Comparison of ENCODE assay signal across 1 cellular context in genomic region chr16:90019543-90020259, GRCh38.
A peak's percentile ranks its signal among the peaks of the same experiment; 100 is the strongest.
TF ChIP-seq lines count a peak whose summit lies in the region.

No MANE protein-coding gene starts in this region.

TF ChIP-seq in HEK293, 187 proteins besides CTCF, POLR2A, EP300 and RAD21 (continued from another document and continues in another):
- TF ChIP-seq ZNF354C (tag by site-specific recombination; IDR thresholded peaks at IDR 0.05; ENCODE audit: borderline replicate concordance, low read depth) (no peak), PRDM4 (tag by site-specific recombination; IDR thresholded peaks at IDR 0.05) (peak; percentile 87), ZNF433 (tag by site-specific recombination; IDR thresholded peaks at IDR 0.05; ENCODE audit: low read depth) (no peak), ZNF311 (tag by site-specific recombination; IDR thresholded peaks at IDR 0.05; ENCODE audit: borderline replicate concordance) (no peak), ZNF133 (tag by site-specific recombination; IDR thresholded peaks at IDR 0.05) (no peak), ZNF416 (tag by site-specific recombination; IDR thresholded peaks at IDR 0.05) (no peak), ZNF266 (tag by site-specific recombination; IDR thresholded peaks at IDR 0.05; ENCODE audit: low read depth) (no peak), ZNF777 (tag by site-specific recombination; IDR thresholded peaks at IDR 0.05; ENCODE audit: borderline replicate concordance) (no peak), ZNF658 (tag by site-specific recombination; IDR thresholded peaks at IDR 0.05) (no peak), ZSCAN16 (tag by site-specific recombination; IDR thresholded peaks at IDR 0.05) (no peak), ZNF280C (tag by site-specific recombination; IDR thresholded peaks at IDR 0.05) (no peak), ZNF146 (tag by site-specific recombination; IDR thresholded peaks at IDR 0.05) (no peak), ZNF664 (tag by site-specific recombination; IDR thresholded peaks at IDR 0.05) (no peak), YY1 (tag by site-specific recombination; IDR thresholded peaks at IDR 0.05) (no peak), ZNF302 (tag by site-specific recombination; IDR thresholded peaks at IDR 0.05; ENCODE audit: low read depth) (no peak), ZNF692 (tag by site-specific recombination; IDR thresholded peaks at IDR 0.05) (0 out of 2 replicates have a peak, but pooled peaks have one; percentile 26), ZNF398 (tag by site-specific recombination; IDR thresholded peaks at IDR 0.05) (peak; percentile 70), ZNF514 (tag by site-specific recombination; IDR thresholded peaks at IDR 0.05) (no peak), ZNF513 (tag by site-specific recombination; IDR thresholded peaks at IDR 0.05) (no peak), ZNF571 (tag by site-specific recombination; IDR thresholded peaks at IDR 0.05) (no peak), ZNF610 (tag by site-specific recombination; IDR thresholded peaks at IDR 0.05; ENCODE audit: borderline replicate concordance) (peak; percentile 39; the same call in 1 of the 2 replicates), ZNF214 (tag by site-specific recombination; IDR thresholded peaks at IDR 0.05; ENCODE audit: borderline replicate concordance) (no peak), ZNF132 (tag by site-specific recombination; IDR thresholded peaks at IDR 0.05; ENCODE audit: borderline replicate concordance) (no peak), GFI1B (tag by site-specific recombination; IDR thresholded peaks at IDR 0.05) (no peak), ZBTB20 (tag by site-specific recombination; IDR thresholded peaks at IDR 0.05) (peak; percentile 70; the same call in 1 of the 2 replicates), ZNF2 (tag by site-specific recombination; IDR thresholded peaks at IDR 0.05) (0 out of 2 replicates have a peak, but pooled peaks have one; percentile 16), ZNF366 (tag by site-specific recombination; conservative IDR thresholded peaks at IDR 0.05) (peak; percentile 42; the same call in 1 of the 2 replicates), ZBTB49 (tag by site-specific recombination; IDR thresholded peaks at IDR 0.05; ENCODE audit: low read depth) (no peak), ZNF324 (tag by site-specific recombination; IDR thresholded peaks at IDR 0.05) (no peak), ZNF202 (tag by site-specific recombination; IDR thresholded peaks at IDR 0.05; ENCODE audit: borderline replicate concordance) (no peak), SETDB1 (IDR thresholded peaks at IDR 0.05; ENCODE audit: insufficient read length, low read length) (no peak), ZNF76 (tag by site-specific recombination; IDR thresholded peaks at IDR 0.05; ENCODE audit: borderline replicate concordance, low read depth) (peak; percentile 49; the same call in 1 of the 2 replicates), REPIN1 (tag by site-specific recombination; IDR thresholded peaks at IDR 0.05; ENCODE audit: low read depth) (no peak), PRDM10 (tag by site-specific recombination; IDR thresholded peaks at IDR 0.05) (peak; percentile 54), YY2 (tag by site-specific recombination; IDR thresholded peaks at IDR 0.05) (no peak), ZNF18 (tag by site-specific recombination; IDR thresholded peaks at IDR 0.05) (no peak), ZNF624 (tag by site-specific recombination; IDR thresholded peaks at IDR 0.05) (no peak), ZNF830 (tag by site-specific recombination; IDR thresholded peaks at IDR 0.05; ENCODE audit: low read depth) (no peak), ZBTB1 (tag by site-specific recombination; IDR thresholded peaks at IDR 0.05) (no peak), IKZF3 (tag by site-specific recombination; IDR thresholded peaks at IDR 0.05) (peak; percentile 39; the same call in 1 of the 2 replicates), ZNF530 (tag by site-specific recombination; IDR thresholded peaks at IDR 0.05; ENCODE audit: low read depth) (no peak), ZNF654 (tag by site-specific recombination; IDR thresholded peaks at IDR 0.05; ENCODE audit: low read depth) (no peak), HOXC10 (CRISPR knock-in tag; IDR thresholded peaks at IDR 0.05) (no peak), ZNF843 (tag by site-specific recombination; IDR thresholded peaks at IDR 0.05) (no peak), ZNF394 (tag by site-specific recombination; IDR thresholded peaks at IDR 0.05; ENCODE audit: borderline replicate concordance) (no peak), SP7 (tag by site-specific recombination; IDR thresholded peaks at IDR 0.05) (peak; percentile 81), ZNF501 (tag by site-specific recombination; IDR thresholded peaks at IDR 0.05) (no peak), SP2 (tag by site-specific recombination; IDR thresholded peaks at IDR 0.05) (peak; percentile 68), SALL2 (tag by site-specific recombination; IDR thresholded peaks at IDR 0.05; ENCODE audit: borderline replicate concordance) (no peak), ZNF248 (tag by site-specific recombination; IDR thresholded peaks at IDR 0.05) (no peak), PRDM1 (tag by site-specific recombination; IDR thresholded peaks at IDR 0.05) (peak; percentile 70; the same call in 1 of the 2 replicates), ZNF335 (tag by site-specific recombination; conservative IDR thresholded peaks at IDR 0.05) (no peak)
